Comparison of ENCODE assay signal across 8 cellular contexts in genomic region chr6:129730477-129731165, GRCh38. TPM values are rescaled to one million over a fixed set of nuclear protein-coding genes. Genes with fewer than 3 reads are reported as not detected.
DNase-seq lines count a peak whose midpoint lies in the region; ATAC-seq and TF ChIP-seq lines count a peak whose summit lies in the region.

No MANE protein-coding gene starts in this region.

- peak in 3 of 5 donors; percentile 37 to 50 (median 41) for DNase-seq in CD8-positive, alpha-beta memory T cell
- DNase-seq in Karpas-422 (peak; percentile 75), kidney epithelial cell (ENCODE audit: low read depth) (no peak), upper lobe of right lung (no peak), SKM-1 (lab: John Stamatoyannopoulos, UW; ENCODE audit: unreplicated experiment) (no peak)
- no peak for DNase-seq in activated T-helper 1 cell treated with anti-CD3 and anti-CD28 coated beads, Interleukin-12 subunit alpha, Interleukin-12 subunit beta, Interleukin-2, Interleukin-4 antibody, amounts not matched to agents 30 ng/mL and 10 ng/mL and 1 ng/mL, durations not matched to agents 14 hours and 24 hours and 36 hours (ENCODE audit: low spot score)

- no peaks in the 10 kb centered on the region for H3K36me3 Mint-ChIP-seq in CD8-positive, alpha-beta memory T cell
- no peaks in the 10 kb centered on the region for H3K36me3 Mint-ChIP-seq in activated T-helper 1 cell treated with anti-CD3 and anti-CD28 coated beads, Interleukin-12 subunit alpha, Interleukin-12 subunit beta, Interleukin-2, Interleukin-4 antibody, amounts not matched to agents 30 ng/mL and 10 ng/mL and 1 ng/mL, durations not matched to agents 14 hours and 24 hours and 36 hours (ENCODE audit: low read depth)

- no peak overlapping the region for H3K4me3 ChIP-seq in CD8-positive, alpha-beta memory T cell (ENCODE audit: low read length)
- H3K4me3 ChIP-seq in Karpas-422 (ENCODE audit: low read length): no peak overlapping the region
- no peak overlapping the region for H3K4me3 ChIP-seq in kidney epithelial cell (ENCODE audit: low read depth, low read length)
- H3K4me3 ChIP-seq in upper lobe of right lung: no peak overlapping the region

- ATAC-seq in GM18909 (IDR thresholded peaks at IDR 0.05; ENCODE audit: poor library complexity, unreplicated experiment) (peak; percentile 77), upper lobe of right lung (peak; percentile 69), HG03439 (IDR thresholded peaks at IDR 0.05; ENCODE audit: unreplicated experiment) (no peak)

- CTCF ChIA-PET in CD8-positive, alpha-beta memory T cell (lab: Charles Lee): interaction anchor here (1.0 to 6.4 kb wide), 17 partner anchors 12 to 291 kb away, joined by 3 to 88 read pairs (median 4); partner anchors contain the start of gene ARHGAP18

- no peaks in the 10 kb centered on the region for H4K20me1 ChIP-seq in Karpas-422 (ENCODE audit: insufficient read depth, low read depth, low read length)

- no peaks in the 10 kb centered on the region for H3K27me3 ChIP-seq in CD8-positive, alpha-beta memory T cell (ENCODE audit: insufficient read depth, low read length, poor library complexity, severe bottlenecking)
- H3K27me3 ChIP-seq in Karpas-422 (ENCODE audit: low read length) (no peaks in the 10 kb centered on the region), kidney epithelial cell (ENCODE audit: control insufficient read depth, insufficient read depth, low read length) (no peaks in the 10 kb centered on the region), upper lobe of right lung (no peaks in the 10 kb centered on the region)

- H3K4me3 Mint-ChIP-seq in CD8-positive, alpha-beta memory T cell: no peak overlapping the region
- no peak overlapping the region for H3K4me3 Mint-ChIP-seq in activated T-helper 1 cell treated with anti-CD3 and anti-CD28 coated beads, Interleukin-12 subunit alpha, Interleukin-12 subunit beta, Interleukin-2, Interleukin-4 antibody, amounts not matched to agents 30 ng/mL and 10 ng/mL and 1 ng/mL, durations not matched to agents 14 hours and 24 hours and 36 hours

- H2AFZ ChIP-seq in Karpas-422 (ENCODE audit: low read length): peak overlapping the region; percentile 73; the same call in 1 of the 2 replicates

- no peak overlapping the region for H3K4me2 ChIP-seq in Karpas-422 (ENCODE audit: low read depth, low read length, poor library complexity, severe bottlenecking)

- H3K9me2 ChIP-seq in Karpas-422 (replicated peaks; ENCODE audit: insufficient read depth, low read length): no peaks in the 10 kb centered on the region

- H3K9ac ChIP-seq in Karpas-422 (ENCODE audit: low read length): no peak overlapping the region

- H3K9me3 ChIP-seq in CD8-positive, alpha-beta memory T cell (ENCODE audit: low read length): no peaks in the 10 kb centered on the region
- H3K9me3 ChIP-seq in Karpas-422 (ENCODE audit: low read length) (no peaks in the 10 kb centered on the region), upper lobe of right lung (no peaks in the 10 kb centered on the region)

- no peaks in the 10 kb centered on the region for H3K36me3 ChIP-seq in CD8-positive, alpha-beta memory T cell (ENCODE audit: insufficient read depth, low read length)
- H3K36me3 ChIP-seq in Karpas-422 (ENCODE audit: insufficient read depth, low read length) (no peaks in the 10 kb centered on the region), kidney epithelial cell (ENCODE audit: control insufficient read depth, insufficient read depth, low read length) (no peaks in the 10 kb centered on the region), upper lobe of right lung (no peaks in the 10 kb centered on the region)

- H3K9me3 Mint-ChIP-seq in CD8-positive, alpha-beta memory T cell: no peaks in the 10 kb centered on the region
- H3K9me3 Mint-ChIP-seq in activated T-helper 1 cell treated with anti-CD3 and anti-CD28 coated beads, Interleukin-12 subunit alpha, Interleukin-12 subunit beta, Interleukin-2, Interleukin-4 antibody, amounts not matched to agents 30 ng/mL and 10 ng/mL and 1 ng/mL, durations not matched to agents 14 hours and 24 hours and 36 hours: no peaks in the 10 kb centered on the region

- peaks cover 14 to 22% (median 16%) of the 10 kb centered on the region in 3 donors for H3K4me1 Mint-ChIP-seq in CD8-positive, alpha-beta memory T cell
- peaks cover 15% of the 10 kb centered on the region for H3K4me1 Mint-ChIP-seq in activated T-helper 1 cell treated with anti-CD3 and anti-CD28 coated beads, Interleukin-12 subunit alpha, Interleukin-12 subunit beta, Interleukin-2, Interleukin-4 antibody, amounts not matched to agents 30 ng/mL and 10 ng/mL and 1 ng/mL, durations not matched to agents 14 hours and 24 hours and 36 hours (ENCODE audit: low read depth)

- H3K79me2 ChIP-seq in Karpas-422 (ENCODE audit: low read length): no peaks in the 10 kb centered on the region

- peak overlapping the region in 2 of 8 donors; percentile 33 to 37 for H3K27ac Mint-ChIP-seq in CD8-positive, alpha-beta memory T cell
- peak overlapping the region; percentile 29 for H3K27ac Mint-ChIP-seq in activated T-helper 1 cell treated with anti-CD3 and anti-CD28 coated beads, Interleukin-12 subunit alpha, Interleukin-12 subunit beta, Interleukin-2, Interleukin-4 antibody, amounts not matched to agents 30 ng/mL and 10 ng/mL and 1 ng/mL, durations not matched to agents 14 hours and 24 hours and 36 hours

- intact Hi-C loops in activated T-helper 1 cell treated with anti-CD3 and anti-CD28 coated beads, Interleukin-12 subunit alpha, Interleukin-12 subunit beta, Interleukin-2, Interleukin-4 antibody, amounts not matched to agents 30 ng/mL and 10 ng/mL and 1 ng/mL, durations not matched to agents 14 hours and 24 hours and 36 hours (cut with micrococcal nuclease): loop anchor here (1.0 kb wide), 6 partner anchors 18 to 291 kb away; no protein-coding TSS in a partner anchor
- intact Hi-C loops in upper lobe of right lung (cut with DNase I): no loop called here

- no peaks in the 10 kb centered on the region for H3K4me1 ChIP-seq in CD8-positive, alpha-beta memory T cell (ENCODE audit: insufficient read depth, low read length)
- no peaks in the 10 kb centered on the region for H3K4me1 ChIP-seq in Karpas-422 (ENCODE audit: low read length)
- H3K4me1 ChIP-seq in upper lobe of right lung: peaks cover 10% of the 10 kb centered on the region

- no peak overlapping the region for H3K27ac ChIP-seq in CD8-positive, alpha-beta memory T cell (ENCODE audit: low read depth, low read length)
- H3K27ac ChIP-seq in Karpas-422 (ENCODE audit: low read length) (no peak overlapping the region), upper lobe of right lung (no peak overlapping the region)

- TF ChIP-seq CTCF in kidney epithelial cell (IDR thresholded peaks at IDR 0.05; ENCODE audit: insufficient read depth, low read length, poor library complexity, severe bottlenecking): peak; percentile 55
- TF ChIP-seq CTCF in upper lobe of right lung (IDR thresholded peaks at IDR 0.05): peak; percentile 67

- POLR2A ChIA-PET in CD8-positive, alpha-beta memory T cell (lab: Charles Lee): no interaction called here

- H3K27me3 Mint-ChIP-seq in CD8-positive, alpha-beta memory T cell: no peaks in the 10 kb centered on the region
- peaks cover 4% of the 10 kb centered on the region for H3K27me3 Mint-ChIP-seq in activated T-helper 1 cell treated with anti-CD3 and anti-CD28 coated beads, Interleukin-12 subunit alpha, Interleukin-12 subunit beta, Interleukin-2, Interleukin-4 antibody, amounts not matched to agents 30 ng/mL and 10 ng/mL and 1 ng/mL, durations not matched to agents 14 hours and 24 hours and 36 hours (ENCODE audit: insufficient read depth)

RNA-seq across cellular contexts. Expression of gene ARHGAP18, which starts 20.6 kb away (rescaled TPM):
- total RNA-seq in CD8-positive, alpha-beta memory T cell: 1 to 10 TPM; 6.5 to 7.2 TPM
- polyA plus RNA-seq in CD8-positive, alpha-beta memory T cell: 5.8 TPM
- total RNA-seq in Karpas-422 (2014; rRNA removed; shearing (Covaris generic); ENCODE audit: low replicate concordance): 0.65 and 1.6 TPM in 2 replicates
- total RNA-seq in activated T-helper 1 cell treated with anti-CD3 and anti-CD28 coated beads, Interleukin-12 subunit alpha, Interleukin-12 subunit beta, Interleukin-2, Interleukin-4 antibody, amounts not matched to agents 30 ng/mL and 10 ng/mL and 1 ng/mL, durations not matched to agents 14 hours and 24 hours and 36 hours: 3.8 and 5.0 TPM in 2 replicates
- total RNA-seq in kidney epithelial cell (11.9 and 16.3 TPM in 2 replicates), upper lobe of right lung (60.8 TPM)

Comparison
In these comparisons a context has a peak if more than half of its experiments do, and no peak if none do; other contexts are left out.
1. DNase-seq: peak in CD8-positive, alpha-beta memory T cell (3 of 5) and Karpas-422 (single experiment); none in activated T-helper 1 cell treated with anti-CD3 and anti-CD28 coated beads, Interleukin-12 subunit alpha, Interleukin-12 subunit beta, Interleukin-2, Interleukin-4 antibody, amounts not matched to agents 30 ng/mL and 10 ng/mL and 1 ng/mL, durations not matched to agents 14 hours and 24 hours and 36 hours (single experiment), kidney epithelial cell (single experiment), upper lobe of right lung (single experiment) and SKM-1 (single experiment).